1 cellular context compared by ENCODE assay signal in genomic region chr11:28715726-28716125, GRCh38.
TF ChIP-seq lines count a peak whose summit lies in the region.

No MANE protein-coding gene starts in this region.

TF ChIP-seq in H1, 55 proteins besides CTCF, POLR2A, EP300 and RAD21 (continued from another document):
- TF ChIP-seq CHD1 (IDR thresholded peaks at IDR 0.05; ENCODE audit: low read depth, low read length) = no peak
